In the genomic region with DNA sequence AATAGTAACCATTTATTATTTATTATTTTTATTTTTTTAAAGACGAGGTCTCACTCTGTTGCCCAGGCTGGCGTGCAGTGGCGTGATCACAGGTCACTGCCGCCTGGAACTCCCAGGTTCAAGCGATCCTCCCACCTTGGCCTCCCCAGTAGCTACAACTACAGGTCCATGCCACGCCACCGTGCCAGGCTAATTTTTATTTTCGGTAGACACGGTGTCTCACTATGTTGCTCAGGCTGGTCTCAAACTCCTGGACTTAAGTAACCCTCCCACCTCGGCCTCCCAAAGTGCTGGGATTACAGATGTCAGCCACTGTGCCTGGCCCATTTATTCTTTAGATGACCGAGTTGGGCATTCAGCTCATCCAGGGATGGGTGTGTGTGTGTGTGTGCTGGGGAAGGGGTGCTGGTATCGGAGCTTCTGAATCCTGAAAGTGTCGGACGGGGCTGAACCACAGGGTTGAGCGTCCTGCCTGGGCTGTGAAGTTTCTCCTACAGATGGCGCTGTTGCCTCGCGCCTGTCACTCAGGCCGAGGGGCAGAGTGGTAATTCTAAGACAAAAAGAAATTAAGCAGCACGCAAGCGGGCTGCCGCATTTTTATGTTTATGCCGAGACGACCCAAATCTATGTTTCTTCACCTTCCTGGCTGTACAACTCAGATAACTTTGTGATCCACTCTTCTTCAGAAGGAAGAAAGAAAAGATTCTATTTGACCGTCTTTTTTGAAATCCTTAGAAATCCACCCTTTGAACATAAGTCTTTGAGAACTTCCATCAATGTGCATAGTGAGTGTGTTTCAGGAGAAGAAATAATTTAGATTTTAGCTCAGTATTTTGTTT, we compare ENCODE assay signal across 7 cellular contexts.
A peak's percentile ranks its signal among the peaks of the same experiment; 100 is the strongest.
DNase-seq lines count a peak whose midpoint lies in the region; ATAC-seq and TF ChIP-seq lines count a peak whose summit lies in the region.

No MANE protein-coding gene starts in this region.

- no peak overlapping the region for H3K4me3 Mint-ChIP-seq in activated T-helper 2 cell treated with anti-CD3 and anti-CD28 coated beads, Interferon-gamma antibody, Interleukin-2, Interleukin-4, amounts not matched to agents 10 μg/mL and 5 μg/mL and 100 μg/mL, durations not matched to agents 14 hours and 24 hours and 36 hours (ENCODE audit: low read depth)

- CTCF ChIA-PET in Panc1 (lab: Charles Lee): interaction anchor here (1.2 kb wide), 1 partner anchor 154 kb away, joined by 5 read pairs; no protein-coding TSS in a partner anchor

- BruUV-seq in Panc1 (replicated peaks; lab: Mats Ljungman, UMichigan): no TSS peak

- H3K9me3 ChIP-seq in Panc1 (ENCODE audit: control insufficient read depth, insufficient read depth, low read depth, low read length): no peaks in the 10 kb centered on the region
- no peaks in the 10 kb centered on the region for H3K9me3 ChIP-seq in thyroid gland

- DNase-seq in GM12865 (ENCODE audit: low read depth) (peak; percentile 40), Panc1 (ENCODE audit: low read depth, low spot score) (peak; percentile 30), foreskin fibroblast (peak; percentile 56 to 87), omental fat pad (ENCODE audit: low spot score) (peak; percentile 46), thyroid gland (peak; percentile 73 to 79)
- DNase-seq in activated T-helper 2 cell treated with anti-CD3 and anti-CD28 coated beads, Interferon-gamma antibody, Interleukin-2, Interleukin-4, amounts not matched to agents 10 μg/mL and 5 μg/mL and 100 μg/mL, durations not matched to agents 14 hours and 24 hours and 36 hours (ENCODE audit: low spot score): peak; percentile 34

- no peak overlapping the region for H3K27ac Mint-ChIP-seq in activated T-helper 2 cell treated with anti-CD3 and anti-CD28 coated beads, Interferon-gamma antibody, Interleukin-2, Interleukin-4, amounts not matched to agents 10 μg/mL and 5 μg/mL and 100 μg/mL, durations not matched to agents 14 hours and 24 hours and 36 hours

- H3K4me1 Mint-ChIP-seq in activated T-helper 2 cell treated with anti-CD3 and anti-CD28 coated beads, Interferon-gamma antibody, Interleukin-2, Interleukin-4, amounts not matched to agents 10 μg/mL and 5 μg/mL and 100 μg/mL, durations not matched to agents 14 hours and 24 hours and 36 hours (ENCODE audit: low read depth): no peaks in the 10 kb centered on the region

- POLR2A ChIA-PET in Panc1 (lab: Charles Lee): no interaction called here

- TF ChIP-seq POLR2A in thyroid gland (IDR thresholded peaks at IDR 0.05): no peak

- no peaks in the 10 kb centered on the region for H3K9me3 Mint-ChIP-seq in activated T-helper 2 cell treated with anti-CD3 and anti-CD28 coated beads, Interferon-gamma antibody, Interleukin-2, Interleukin-4, amounts not matched to agents 10 μg/mL and 5 μg/mL and 100 μg/mL, durations not matched to agents 14 hours and 24 hours and 36 hours

- no peak overlapping the region for H3K4me3 ChIP-seq in GM12865 (ENCODE audit: low read depth, low read length)
- no peak overlapping the region for H3K4me3 ChIP-seq in Panc1 (ENCODE audit: low read depth in 2 of 2, low read length in 2 of 2)
- H3K4me3 ChIP-seq in foreskin fibroblast (ENCODE audit: low read depth in 1 of 2, low read length in 2 of 2): no peak overlapping the region
- H3K4me3 ChIP-seq in thyroid gland (replicated peaks in 1 of 3): no peak overlapping the region

- H3K36me3 Mint-ChIP-seq in activated T-helper 2 cell treated with anti-CD3 and anti-CD28 coated beads, Interferon-gamma antibody, Interleukin-2, Interleukin-4, amounts not matched to agents 10 μg/mL and 5 μg/mL and 100 μg/mL, durations not matched to agents 14 hours and 24 hours and 36 hours (ENCODE audit: low read depth): no peaks in the 10 kb centered on the region

- H3K27me3 Mint-ChIP-seq in activated T-helper 2 cell treated with anti-CD3 and anti-CD28 coated beads, Interferon-gamma antibody, Interleukin-2, Interleukin-4, amounts not matched to agents 10 μg/mL and 5 μg/mL and 100 μg/mL, durations not matched to agents 14 hours and 24 hours and 36 hours (ENCODE audit: low read depth): no peaks in the 10 kb centered on the region

- no peaks in the 10 kb centered on the region for H3K4me1 ChIP-seq in Panc1 (ENCODE audit: control insufficient read depth, insufficient read depth, low read length)
- peaks cover 0 to 7% of the 10 kb centered on the region in 2 donors for H3K4me1 ChIP-seq in thyroid gland

- peak; percentile 65 for TF ChIP-seq CTCF in GM12865 (IDR thresholded peaks at IDR 0.05; ENCODE audit: insufficient read depth, low read depth, low read length, missing control alignments)
- TF ChIP-seq CTCF in Panc1 (IDR thresholded peaks at IDR 0.05): peak; percentile 95
- TF ChIP-seq CTCF in foreskin fibroblast (IDR thresholded peaks at IDR 0.05; ENCODE audit: low read depth, low read length): peak; percentile 96
- peak in 2 of 3 donors; percentile 49 to 73 for TF ChIP-seq CTCF in omental fat pad (IDR thresholded peaks at IDR 0.05)
- TF ChIP-seq CTCF in thyroid gland (IDR thresholded peaks at IDR 0.05): peak; percentile 62 to 93 (median 90)

- H3K36me3 ChIP-seq in Panc1 (ENCODE audit: control insufficient read depth, insufficient read depth, low read length): no peaks in the 10 kb centered on the region
- no peaks in the 10 kb centered on the region for H3K36me3 ChIP-seq in thyroid gland

- in situ Hi-C loops in Panc1 (cut with HindIII; ENCODE audit: low pct_unique_long_range_greater_than_20kb, low sequenced_read_pairs): no loop called here

- H3K27me3 ChIP-seq in Panc1 (ENCODE audit: control insufficient read depth, insufficient read depth, low read length) (peaks cover 5% of the 10 kb centered on the region), thyroid gland (no peaks in the 10 kb centered on the region)

- ATAC-seq in HG03571 (IDR thresholded peaks at IDR 0.05; ENCODE audit: unreplicated experiment) (peak; percentile 49), Panc1 (peak; percentile 96), omental fat pad (ENCODE audit: low FRiP score) (peak; percentile 74)

- no peak overlapping the region for H3K27ac ChIP-seq in Panc1 (ENCODE audit: low read length)
- no peak overlapping the region for H3K27ac ChIP-seq in thyroid gland

- 37 to 39% methylated on average over 25 of the region's 25 CpGs for WGBS in thyroid gland, 2 donors

- intact Hi-C loops in Panc1 (cut with micrococcal nuclease; ENCODE audit: unreplicated experiment): loop anchor here (1.0 to 5.0 kb wide), 2 partner anchors 52 to 911 kb away; no protein-coding TSS in a partner anchor
- intact Hi-C loops in activated T-helper 2 cell treated with anti-CD3 and anti-CD28 coated beads, Interferon-gamma antibody, Interleukin-2, Interleukin-4, amounts not matched to agents 10 μg/mL and 5 μg/mL and 100 μg/mL, durations not matched to agents 14 hours and 24 hours and 36 hours (cut with micrococcal nuclease): loop anchor here (2.0 kb wide), 1 partner anchor 52 kb away; no protein-coding TSS in a partner anchor
- intact Hi-C loops in thyroid gland (cut with DNase I): loop anchor here (10.0 kb wide), 1 partner anchor 1014 kb away; no protein-coding TSS in a partner anchor
